Comparison of ENCODE assay signal across 1 cellular context in genomic region chr11:69220581-69221051, GRCh38.
TF ChIP-seq lines count a peak whose summit lies in the region.

No MANE protein-coding gene starts in this region.

TF ChIP-seq in HepG2, 621 proteins besides CTCF, POLR2A, EP300 and RAD21:
- TF ChIP-seq ZHX2 (IDR thresholded peaks at IDR 0.05; ENCODE audit: low read depth), result no peak
- TF ChIP-seq ZHX2 (CRISPR knock-in tag; IDR thresholded peaks at IDR 0.05; ENCODE audit: borderline replicate concordance), result no peak
